Comparison of ENCODE assay signal across 8 cellular contexts in the genomic region with DNA sequence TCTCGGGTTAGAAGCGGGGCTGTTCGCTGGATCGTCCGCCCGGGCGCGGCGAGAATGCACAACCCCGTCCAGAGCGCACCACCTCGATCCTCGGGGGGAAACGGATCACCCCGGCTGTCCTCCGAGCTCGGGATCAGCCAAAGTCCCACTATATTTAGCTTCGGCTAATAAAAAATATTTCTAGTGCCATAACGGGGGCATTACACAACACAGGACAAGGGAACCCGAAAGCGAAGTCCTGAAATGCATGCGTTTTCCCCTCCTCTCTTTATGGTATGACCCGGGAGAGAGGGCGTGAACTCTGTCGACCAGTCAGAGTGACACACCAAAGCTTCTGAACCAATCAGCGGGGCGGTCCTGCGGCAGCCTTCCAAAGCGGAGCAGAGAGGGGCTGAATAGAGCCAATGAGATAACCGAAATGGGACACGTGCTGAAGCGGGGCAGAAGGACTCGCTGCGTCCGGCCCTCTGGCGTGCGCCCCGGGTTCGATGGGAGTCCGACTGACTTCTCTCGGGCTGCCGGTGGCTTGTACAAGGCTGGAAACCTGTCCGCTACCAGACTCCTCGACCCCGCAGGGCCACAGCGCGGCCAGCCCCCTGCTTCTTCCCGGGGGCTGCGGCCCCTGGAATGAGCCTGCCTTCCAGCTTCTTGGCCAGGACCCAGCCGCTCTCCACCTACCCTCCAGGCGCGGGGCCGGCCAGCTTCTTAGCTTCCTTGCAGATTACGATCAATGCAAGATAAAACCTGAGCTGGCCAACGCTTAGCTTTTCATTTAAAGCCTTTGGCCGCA. TPM values are rescaled to one million over a fixed set of nuclear protein-coding genes. Genes with fewer than 3 reads are reported as not detected.
DNase-seq lines count a peak whose midpoint lies in the region; ATAC-seq and TF ChIP-seq lines count a peak whose summit lies in the region.

Gene ALDH4A1 (minus strand): TSS at position 33 of the 790 bp plus-strand sequence. CDS start 32 bp downstream, at position 1.

- H3K27ac ChIP-seq in H9 (ENCODE audit: insufficient read length, low read depth, low read length), result no peak within 1 kb of the TSS

- peak within 1 kb of the TSS; percentile 87 for H3K4me3 ChIP-seq in fibroblast of the aortic adventitia (ENCODE audit: low read depth, low read length)

- peaks cover 8% of the 10 kb centered on the region for H3K27me3 Mint-ChIP-seq in H9 (ENCODE audit: low read depth)
- no peaks in the 10 kb centered on the region for H3K27me3 Mint-ChIP-seq in natural killer cell treated with Interleukin-12 subunit alpha and Interleukin-12 subunit beta and Interleukin-15 and Interleukin-18, amount 100 ng/mL, for 72 hours

- peak within 1 kb of the TSS; percentile 87; the same call in 1 of the 2 replicates for H3K14ac ChIP-seq in H9 (ENCODE audit: insufficient read depth, low read length)

- no CpG with 5 or more reads among the region's 56 CpGs for WGBS in H9 (ENCODE audit: extremely low coverage, insufficient read length, low lambda C conversion rate)

- H3K4me1 ChIP-seq in ES-I3 (ENCODE audit: insufficient read depth, low read length) (no peaks in the 10 kb centered on the region), H9 (ENCODE audit: insufficient read depth, low read length) (no peaks in the 10 kb centered on the region)

- H2AK5ac ChIP-seq in H9 (ENCODE audit: insufficient read length, low read length), result no peak within 1 kb of the TSS

- no peak within 1 kb of the TSS for H3K56ac ChIP-seq in H9 (ENCODE audit: insufficient read length, low read depth, low read length)

- H3K36me3 Mint-ChIP-seq in H9 (ENCODE audit: insufficient read depth in 1 of 3, low read depth in 3 of 3), result no peaks in the 10 kb centered on the region; a peak in 4 of 7 replicates
- H3K36me3 Mint-ChIP-seq in natural killer cell treated with Interleukin-12 subunit alpha and Interleukin-12 subunit beta and Interleukin-15 and Interleukin-18, amount 100 ng/mL, for 72 hours, result no peaks in the 10 kb centered on the region

- H2BK15ac ChIP-seq in H9 (ENCODE audit: low read depth, low read length), result no peak within 1 kb of the TSS

- peak; percentile 99 for DNase-seq in H9
- peak; percentile 100 for DNase-seq in M059J (ENCODE audit: low read depth)
- peak; percentile 96 to 98 for DNase-seq in SHP77 (lab: John Stamatoyannopoulos, UW)
- peak; percentile 91 for DNase-seq in activated gamma-delta T cell treated with Interleukin-2 at 50 U/mL for 16 hours
- peak; percentile 98 for DNase-seq in fibroblast of the aortic adventitia (ENCODE audit: low read depth)
- DNase-seq in natural killer cell treated with Interleukin-12 subunit alpha and Interleukin-12 subunit beta and Interleukin-15 and Interleukin-18, amount 100 ng/mL, for 72 hours (ENCODE audit: low spot score), result peak; percentile 97
- peak; percentile 95 for DNase-seq in stimulated activated naive CD4-positive, alpha-beta T cell treated with Interleukin-2 at 50 U/mL for 16 hours (lab: John Stamatoyannopoulos, UW)

- peak within 1 kb of the TSS; percentile 95 to 99 for H3K4me3 Mint-ChIP-seq in H9
- peak within 1 kb of the TSS; percentile 92 for H3K4me3 Mint-ChIP-seq in natural killer cell treated with Interleukin-12 subunit alpha and Interleukin-12 subunit beta and Interleukin-15 and Interleukin-18, amount 100 ng/mL, for 72 hours

- H3K9me3 ChIP-seq in ES-I3 (ENCODE audit: control insufficient read depth, insufficient read depth, low read length), result no peaks in the 10 kb centered on the region
- no peaks in the 10 kb centered on the region for H3K9me3 ChIP-seq in H9 (ENCODE audit: control insufficient read depth, low read depth, low read length)

- no peak within 1 kb of the TSS for H4K8ac ChIP-seq in H9 (replicated peaks; ENCODE audit: insufficient read length, low read depth, low read length)

- H2BK120ac ChIP-seq in H9 (ENCODE audit: low read depth, low read length, poor library complexity, severe bottlenecking), result no peak within 1 kb of the TSS

- no peaks in the 10 kb centered on the region for H4K20me1 ChIP-seq in H9 (ENCODE audit: control insufficient read depth, insufficient read depth, insufficient read length)

- H3K79me1 ChIP-seq in H9 (ENCODE audit: insufficient read depth, low read depth, low read length, poor library complexity, severe bottlenecking), result no peaks in the 10 kb centered on the region

- peak within 1 kb of the TSS; percentile 63 for H3K9ac ChIP-seq in ES-I3 (ENCODE audit: low read depth, low read length)
- H3K9ac ChIP-seq in H9 (ENCODE audit: extremely low read depth, insufficient read length, low read length), result peak within 1 kb of the TSS; percentile 83

- no peaks in the 10 kb centered on the region for H3K27me3 ChIP-seq in H9 (ENCODE audit: insufficient read depth, low read length)

- H3K18ac ChIP-seq in H9 (ENCODE audit: insufficient read length, low read depth, low read length), result peak within 1 kb of the TSS; percentile 94

- H3K4me1 Mint-ChIP-seq in H9, result peaks cover 15 to 21% of the 10 kb centered on the region in 2 experiments
- peaks cover 24 to 34% of the 10 kb centered on the region in 2 donors for H3K4me1 Mint-ChIP-seq in natural killer cell treated with Interleukin-12 subunit alpha and Interleukin-12 subunit beta and Interleukin-15 and Interleukin-18, amount 100 ng/mL, for 72 hours (ENCODE audit: low read depth in 2 of 2)

- no peaks in the 10 kb centered on the region; the same call in 1 of the 2 replicates for H3K36me3 ChIP-seq in ES-I3 (ENCODE audit: insufficient read depth, low read length)

- peak within 1 kb of the TSS; percentile 61 for H3K4me2 ChIP-seq in H9 (ENCODE audit: insufficient read depth, insufficient read length, low read length)

- H3K9me3 Mint-ChIP-seq in H9, result no peaks in the 10 kb centered on the region
- no peaks in the 10 kb centered on the region for H3K9me3 Mint-ChIP-seq in natural killer cell treated with Interleukin-12 subunit alpha and Interleukin-12 subunit beta and Interleukin-15 and Interleukin-18, amount 100 ng/mL, for 72 hours

- peak; percentile 99 for ATAC-seq in natural killer cell treated with Interleukin-12 subunit alpha and Interleukin-12 subunit beta and Interleukin-15 and Interleukin-18, amount 100 ng/mL, for 72 hours

- no peak within 1 kb of the TSS for H3K4ac ChIP-seq in H9 (ENCODE audit: low read depth, low read length)

- H2AFZ ChIP-seq in H9 (ENCODE audit: low read length), result no peak within 1 kb of the TSS

- no peak within 1 kb of the TSS for H2BK5ac ChIP-seq in H9 (ENCODE audit: insufficient read length, low read length)

- no peak within 1 kb of the TSS for H3K23ac ChIP-seq in H9 (ENCODE audit: insufficient read length, low read depth, low read length)

- H3K23me2 ChIP-seq in H9 (ENCODE audit: insufficient read length, low read depth, low read length, poor library complexity, severe bottlenecking), result peaks cover 4% of the 10 kb centered on the region

- no peaks in the 10 kb centered on the region for H3K79me2 ChIP-seq in H9 (ENCODE audit: insufficient read depth, low read length)

- H3K27ac Mint-ChIP-seq in H9, result peak within 1 kb of the TSS; percentile 100
- H3K27ac Mint-ChIP-seq in natural killer cell treated with Interleukin-12 subunit alpha and Interleukin-12 subunit beta and Interleukin-15 and Interleukin-18, amount 100 ng/mL, for 72 hours, result peak within 1 kb of the TSS; percentile 91

- no peak within 1 kb of the TSS for H3T11ph ChIP-seq in H9 (ENCODE audit: low read length)

- TF ChIP-seq CTCF in H9 (conservative IDR thresholded peaks at IDR 0.05) (0 out of 3 replicates have a peak, but pooled peaks have one; percentile 8), fibroblast of the aortic adventitia (IDR thresholded peaks at IDR 0.05; ENCODE audit: insufficient read depth, low read length) (no peak)

- no peak within 1 kb of the TSS for H2BK12ac ChIP-seq in H9 (ENCODE audit: insufficient read length, low read depth, low read length)

- H2BK20ac ChIP-seq in H9 (ENCODE audit: low read depth, low read length, poor library complexity, severe bottlenecking), result no peak within 1 kb of the TSS

- H4K5ac ChIP-seq in H9 (ENCODE audit: insufficient read length, low read depth, low read length), result no peak within 1 kb of the TSS

- no peak within 1 kb of the TSS for H4K91ac ChIP-seq in H9 (ENCODE audit: insufficient read length, low read depth, low read length)

RNA-seq across cellular contexts. Expression of gene ALDH4A1, which starts in this region (rescaled TPM):
- 26.1 TPM in 2 replicates for total RNA-seq in H9 (2021)
- 5.8 and 14.8 TPM in 2 replicates for total RNA-seq in M059J (2014; rRNA removed; shearing (Covaris generic))
- 7.8 and 9.5 TPM in 2 replicates for total RNA-seq in fibroblast of the aortic adventitia (ENCODE audit: low replicate concordance)
- 1 to 10 TPM; 4.4 to 5.7 TPM for total RNA-seq in natural killer cell treated with Interleukin-12 subunit alpha and Interleukin-12 subunit beta and Interleukin-15 and Interleukin-18, amount 100 ng/mL, for 72 hours
